21 cellular contexts compared by ENCODE assay signal in the genomic region with DNA sequence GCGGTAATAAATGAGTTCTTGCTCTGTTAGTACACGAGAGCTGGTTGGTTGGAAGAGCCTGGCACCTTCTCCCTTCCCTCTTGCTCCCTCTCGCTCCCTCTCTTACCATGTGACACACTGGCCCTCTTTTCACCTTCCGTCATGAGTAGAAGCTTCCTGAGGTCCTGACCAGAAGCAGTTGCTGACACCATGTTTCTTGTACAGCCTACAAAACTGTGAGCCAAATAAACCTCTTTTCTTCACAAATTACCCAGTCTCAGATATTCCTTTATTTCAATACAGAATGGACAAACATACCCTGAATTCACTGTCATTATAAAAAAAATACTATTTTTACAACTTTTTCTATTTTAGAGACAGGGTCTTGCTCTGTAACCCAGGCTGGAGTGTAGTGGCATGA. TPM values are rescaled to one million over a fixed set of nuclear protein-coding genes. Genes with fewer than 3 reads are reported as not detected.
DNase-seq lines count a peak whose midpoint lies in the region; ATAC-seq, FAIRE-seq and TF ChIP-seq lines count a peak whose summit lies in the region.
"Had no signal": no experiment of that assay in that cellular context is flagged by ENCODE, and none has a peak within 500 bp of the region (broad histone marks: within the 10 kb centered on the region; RNA-seq: fewer than 3 reads in every experiment).

No MANE protein-coding gene starts in this region.

- TF ChIP-seq CTCF in K562 (IDR thresholded peaks at IDR 0.05 in 2 of 3, conservative IDR thresholded peaks at IDR 0.05 in 1 of 3; ENCODE audit: insufficient read depth in 2 of 3, low read depth in 1 of 3, low read length in 3 of 3) (no peak), endothelial cell of umbilical vein (IDR thresholded peaks at IDR 0.05; ENCODE audit: extremely low read depth in 1 of 2, insufficient read depth in 1 of 2, low read depth in 1 of 2, low read length in 2 of 2) (no peak)

- FAIRE-seq in K562 (lab: Jason Lieb, UNC) (no peak), endothelial cell of umbilical vein (lab: Jason Lieb, UNC) (no peak)
- FAIRE-seq: A204.1, G401.6, GM12892, H54 had no signal

- DNase-seq in activated effector memory CD4-positive, alpha-beta T cell treated with anti-CD3 and anti-CD28 coated beads, Interleukin-2, amount 50 U/mL, for 16 hours, result peak; percentile 6
- DNase-seq in activated effector memory CD4-positive, alpha-beta T cell treated with Interleukin-2 at 50 U/mL for 16 hours, result no peak
- DNase-seq in K562 (ENCODE audit: extremely low read depth in 1 of 4, low spot score in 3 of 4), result no peak
- DNase-seq in endothelial cell of umbilical vein (ENCODE audit: low read depth, low spot score), result no peak
- DNase-seq in DMS79 (lab: John Stamatoyannopoulos, UW), result no peak
- no peak for DNase-seq in substantia nigra (lab: John Stamatoyannopoulos, UW)
- no peak for DNase-seq in posterior vena cava (ENCODE audit: low spot score)
- DNase-seq: Calu3; CD4-positive, alpha-beta memory T cell; COR-L47; DMS53; DND-41; GOT3; HFFc6 had no signal

- TF ChIP-seq RAD21 in K562 (CRISPR knock-in tag; conservative IDR thresholded peaks at IDR 0.05 in 1 of 2, IDR thresholded peaks at IDR 0.05 in 1 of 2), result no peak

- H3K4me1 ChIP-seq in K562 (replicated peaks in 1 of 2; ENCODE audit: control insufficient read depth in 2 of 2, insufficient read depth in 2 of 2, low read length in 2 of 2) (peaks cover 8 to 10% of the 10 kb centered on the region in 2 experiments; a peak in 4 of 5 replicates), endothelial cell of umbilical vein (ENCODE audit: control insufficient read depth, extremely low read depth, insufficient read depth, low read length) (peaks cover 7% of the 10 kb centered on the region)

- H2AFZ ChIP-seq in K562 (ENCODE audit: low read depth, low read length) (no peak overlapping the region), endothelial cell of umbilical vein (ENCODE audit: low read depth, low read length) (no peak overlapping the region)

- intact Hi-C loops in K562 (cut with micrococcal nuclease) (no loop called here), endothelial cell of umbilical vein (cut with micrococcal nuclease) (no loop called here), posterior vena cava (cut with DNase I) (no loop called here)

- dilution Hi-C loops in endothelial cell of umbilical vein (cut with MboI; ENCODE audit: extremely low pct_ligation_motif_present, low sequenced_read_pairs), result no loop called here

- no peak overlapping the region for H3K9ac ChIP-seq in K562 (ENCODE audit: insufficient read depth in 1 of 2, low read depth in 2 of 2, low read length in 2 of 2)
- H3K9ac ChIP-seq in endothelial cell of umbilical vein (replicated peaks; ENCODE audit: extremely low read depth, insufficient read depth, low read length), result no peak overlapping the region
- H3K9ac ChIP-seq: BLaER1 had no signal

- BruUV-seq in K562 (replicated peaks; lab: Mats Ljungman, UMichigan) (no TSS peak), endothelial cell of umbilical vein (replicated peaks; lab: Mats Ljungman, UMichigan) (no TSS peak)

- ATAC-seq in K562, result no peak

- H3K9me3 ChIP-seq in K562 (replicated peaks; ENCODE audit: control insufficient read depth, insufficient read depth, low read depth, low read length) (peaks cover 3% of the 10 kb centered on the region), endothelial cell of umbilical vein (replicated peaks; ENCODE audit: control insufficient read depth, insufficient read depth, low read length) (no peaks in the 10 kb centered on the region)

- H3K4me2 ChIP-seq in K562 (ENCODE audit: insufficient read depth, low read length), result no peak overlapping the region
- H3K4me2 ChIP-seq in endothelial cell of umbilical vein (ENCODE audit: insufficient read depth, low read length), result no peak overlapping the region
- H3K4me2 ChIP-seq: BLaER1 had no signal

- H3K27ac ChIP-seq in K562 (ENCODE audit: extremely low read depth, low read depth, low read length) (no peak overlapping the region), endothelial cell of umbilical vein (ENCODE audit: insufficient read depth, low read depth, low read length) (peak overlapping the region; percentile 15), substantia nigra (ENCODE audit: low read depth, low read length, poor library complexity, severe bottlenecking) (no peak overlapping the region)
- H3K27ac ChIP-seq: 22Rv1, BLaER1 had no signal

- no peak for TF ChIP-seq POLR2A in K562 (conservative IDR thresholded peaks at IDR 0.05)
- TF ChIP-seq POLR2A in endothelial cell of umbilical vein (IDR thresholded peaks at IDR 0.05; ENCODE audit: low read depth, low read length), result no peak

- TF ChIP-seq EP300 in K562 (IDR thresholded peaks at IDR 0.05; ENCODE audit: low read length), result no peak

- CTCF ChIA-PET in K562 (lab: Yijun Ruan, JAX; ENCODE audit: low intra/inter-chr PET ratio), result interaction anchor here (0.6 kb wide), 1 partner anchor 42 kb away, joined by 3 read pairs; no protein-coding TSS in a partner anchor
- CTCF ChIA-PET in endothelial cell of umbilical vein (lab: Charles Lee), result no interaction called here

- WGBS in K562 (ENCODE audit: insufficient coverage, low coverage, missing lambda C conversion rate), result 12% methylated on average over 4 of the region's 4 CpGs

- POLR2A ChIA-PET in K562 (lab: Yijun Ruan, JAX) (interaction anchor here (0.7 kb wide), 1 partner anchor 12 kb away, joined by 3 read pairs; no protein-coding TSS in a partner anchor), endothelial cell of umbilical vein (lab: Charles Lee) (no interaction called here)

- H3K79me2 ChIP-seq in K562 (ENCODE audit: control insufficient read depth, insufficient read depth, low read length), result no peaks in the 10 kb centered on the region
- H3K79me2 ChIP-seq in endothelial cell of umbilical vein (ENCODE audit: control insufficient read depth, insufficient read depth, low read length), result no peaks in the 10 kb centered on the region

- peaks cover 9 to 19% of the 10 kb centered on the region in 2 experiments; a peak in 3 of 5 replicates for H3K27me3 ChIP-seq in K562 (ENCODE audit: control insufficient read depth in 2 of 2, insufficient read depth in 2 of 2, low read length in 2 of 2)
- peaks cover 0 to 2% of the 10 kb centered on the region in 2 experiments for H3K27me3 ChIP-seq in endothelial cell of umbilical vein (ENCODE audit: control insufficient read depth in 2 of 2, insufficient read depth in 2 of 2, low read length in 2 of 2)
- H3K27me3 ChIP-seq: BLaER1 had no signal

- H4K20me1 ChIP-seq in K562 (replicated peaks; ENCODE audit: control insufficient read depth, insufficient read depth, low read length) (no peaks in the 10 kb centered on the region), endothelial cell of umbilical vein (replicated peaks; ENCODE audit: control insufficient read depth, extremely low read depth, insufficient read depth, low read length) (no peaks in the 10 kb centered on the region)
- H4K20me1 ChIP-seq: BLaER1 had no signal

- H3K36me3 ChIP-seq in K562 (ENCODE audit: control insufficient read depth, insufficient read depth, low read length) (no peaks in the 10 kb centered on the region), endothelial cell of umbilical vein (ENCODE audit: control insufficient read depth in 2 of 2, extremely low read depth in 1 of 2, insufficient read depth in 2 of 2, low read length in 2 of 2) (no peaks in the 10 kb centered on the region)
- H3K36me3 ChIP-seq: BLaER1, HAP-1 had no signal

- H3K4me3 ChIP-seq in K562, result no peak overlapping the region
- no peak overlapping the region for H3K4me3 ChIP-seq in endothelial cell of umbilical vein (replicated peaks in 1 of 3; ENCODE audit: insufficient read depth in 1 of 3, low read depth in 1 of 3, low read length in 3 of 3)
- H3K4me3 ChIP-seq: BLaER1, HAP-1 had no signal

- in situ Hi-C loops in K562 (cut with MboI), result no loop called here

- no peaks in the 10 kb centered on the region for H3K9me1 ChIP-seq in K562 (ENCODE audit: control insufficient read depth, insufficient read depth, low read length)
- no peaks in the 10 kb centered on the region for H3K9me1 ChIP-seq in endothelial cell of umbilical vein (replicated peaks; ENCODE audit: control insufficient read depth, extremely low read depth, insufficient read depth, low read length)

TF ChIP-seq in K562, 482 proteins besides CTCF, POLR2A, EP300 and RAD21 (continues in another document):
- TF ChIP-seq RBM34 (IDR thresholded peaks at IDR 0.05; ENCODE audit: borderline replicate concordance, insufficient read depth, low read length) (no peak), MAFK (IDR thresholded peaks at IDR 0.05; ENCODE audit: low read length) (no peak)

RNA-seq across cellular contexts. Expression of a gene that starts 40.7 kb away (rescaled TPM):
- total RNA-seq in K562 (2011; cell fraction: chromatin; rRNA removed; ENCODE audit: low replicate concordance), result 0.76 and 1.1 TPM in 2 replicates
- total RNA-seq in K562 (2011; cell fraction: nucleolus; rRNA removed), result 0.79 and 0.83 TPM in 2 replicates
- total RNA-seq in K562 (2011; cell fraction: nucleoplasm; rRNA removed), result 0.69 and 0.88 TPM in 2 replicates
- total RNA-seq in K562 (2014; rRNA removed) (0.32 and 0.37 TPM in 2 replicates), K562 (2014; rRNA removed; fragmentation: Illumina TruSeq; extraction: Trizol) (0.11 and 0.16 TPM in 2 replicates), K562 (2015; rRNA removed; fragmentation: Illumina TruSeq; extraction: Trizol) (0.07 and 0.11 TPM in 2 replicates), K562 (2021) (0.34 and 0.40 TPM in 2 replicates), endothelial cell of umbilical vein (11.3 and 13.4 TPM in 2 replicates), posterior vena cava (10 to 100 TPM; 21.0 to 32.4 TPM)
- polyA plus RNA-seq in K562 (2011; rRNA removed) (0.25 and 0.35 TPM in 2 replicates), K562 (2014; fragmentation: Illumina TruSeq; extraction: Trizol) (0.19 and 0.24 TPM in 2 replicates), K562 (2014; fragmentation: Nextera tagmentation; extraction: Ambion mirVana) (under 1 TPM; 0.01 to 0.03 TPM), K562 (2014; rRNA removed) (0.20 and 0.40 TPM in 2 replicates), endothelial cell of umbilical vein (9.3 and 9.4 TPM in 2 replicates)
- polyA plus RNA-seq in K562 (2011; cell fraction: cytosol; rRNA removed), result 0.44 and 0.69 TPM in 2 replicates
- polyA plus RNA-seq in K562 (2011; cell fraction: nucleus; rRNA removed), result 0.43 and 0.48 TPM in 2 replicates
- 0.21 and 0.26 TPM in 2 replicates for polyA plus RNA-seq in K562 (2012)
- 0.63 and 1.0 TPM in 2 replicates for polyA minus RNA-seq in K562 (2011; rRNA and poly(A)+ RNA removed)
- 0.38 and 0.91 TPM in 2 replicates for polyA minus RNA-seq in K562 (2011; cell fraction: cytosol; rRNA and poly(A)+ RNA removed)
- polyA minus RNA-seq in K562 (2011; cell fraction: nucleus; rRNA and poly(A)+ RNA removed), result 0.13 and 0.78 TPM in 2 replicates
- polyA plus RNA-seq in endothelial cell of umbilical vein (2011; cell fraction: cytosol; rRNA removed), result 4.7 and 6.3 TPM in 2 replicates
- polyA plus RNA-seq in endothelial cell of umbilical vein (2011; cell fraction: nucleus; rRNA removed), result 8.5 and 9.5 TPM in 2 replicates
- 2.9 and 4.4 TPM in 2 replicates for polyA plus RNA-seq in endothelial cell of umbilical vein (2012)
- 2.5 and 3.4 TPM in 2 replicates for polyA minus RNA-seq in endothelial cell of umbilical vein
- polyA minus RNA-seq in endothelial cell of umbilical vein (2011; cell fraction: cytosol; rRNA and poly(A)+ RNA removed), result not detected
- polyA minus RNA-seq in endothelial cell of umbilical vein (2011; cell fraction: nucleus; rRNA and poly(A)+ RNA removed), result 2.4 and 4.4 TPM in 2 replicates
